In the genomic region with DNA sequence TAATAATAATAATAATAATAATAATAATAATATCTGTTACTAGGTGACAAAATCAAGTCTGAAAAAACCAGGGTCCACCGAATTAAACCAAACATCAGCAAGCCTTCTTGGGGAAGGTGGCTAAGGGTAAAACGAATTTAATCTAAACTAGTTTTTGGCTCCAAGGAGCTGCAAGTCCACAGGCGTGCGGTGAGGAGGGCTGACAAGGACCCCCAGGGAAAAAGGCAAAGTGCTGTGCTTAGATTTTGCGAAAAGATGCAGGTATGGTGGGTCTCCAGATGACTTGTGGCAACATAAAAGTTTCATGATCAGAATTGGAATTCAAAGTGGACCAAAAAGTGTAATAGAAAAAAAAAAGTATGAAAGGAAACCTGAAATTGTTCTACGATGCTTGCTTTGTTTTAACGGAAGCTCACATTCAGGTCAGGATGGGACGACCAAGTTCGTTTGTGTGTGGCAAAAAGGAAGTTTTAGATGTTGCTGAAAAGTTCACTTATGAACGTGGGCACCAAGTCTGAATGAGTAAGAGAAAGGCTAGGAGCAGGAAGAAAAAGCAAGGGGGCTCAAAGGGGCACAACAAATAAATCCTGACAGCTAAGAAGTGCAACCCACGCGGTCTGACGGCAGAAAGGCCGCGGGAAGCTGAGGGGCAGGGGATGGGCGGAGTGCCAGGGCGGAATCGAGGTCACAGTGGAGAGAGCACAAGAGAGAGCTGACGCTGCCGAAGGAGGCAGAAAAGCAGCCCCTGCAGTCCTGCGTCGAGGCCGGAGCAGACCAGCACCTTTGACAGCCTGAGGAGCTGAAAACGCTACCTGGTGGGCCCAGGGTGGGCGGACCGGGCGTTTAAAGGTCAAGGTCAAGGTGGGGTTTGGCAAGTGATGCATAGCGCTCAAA, we compare ENCODE assay signal across 8 cellular contexts. TPM values are rescaled to one million over a fixed set of nuclear protein-coding genes. Genes with fewer than 3 reads are reported as not detected.
DNase-seq lines count a peak whose midpoint lies in the region; ATAC-seq and TF ChIP-seq lines count a peak whose summit lies in the region.

No MANE protein-coding gene starts in this region.

- peaks cover 72% of the 10 kb centered on the region for H3K4me1 Mint-ChIP-seq in chondrocyte (ENCODE audit: low read depth)

- TF ChIP-seq CTCF in chondrocyte (IDR thresholded peaks at IDR 0.05) (no peak), left lung (IDR thresholded peaks at IDR 0.05) (no peak)

- H3K36me3 ChIP-seq in left lung = peaks cover 0 to 34% of the 10 kb centered on the region in 2 donors

- peak overlapping the region; percentile 97 for H3K27ac Mint-ChIP-seq in chondrocyte (ENCODE audit: unreplicated experiment)

- H3K9me3 Mint-ChIP-seq in chondrocyte (ENCODE audit: low read depth) = no peaks in the 10 kb centered on the region

- peaks cover 7% of the 10 kb centered on the region for H3K36me3 Mint-ChIP-seq in chondrocyte (ENCODE audit: low read depth)

- H3K4me1 ChIP-seq in left lung = peaks cover 22 to 76% of the 10 kb centered on the region in 2 donors

- ATAC-seq in left lung (peak; percentile 58), GM19452 (IDR thresholded peaks at IDR 0.05; ENCODE audit: unreplicated experiment) (no peak)

- peak overlapping the region; percentile 56 to 83 for H3K4me3 ChIP-seq in left lung

- DNase-seq in NCI-H524 (lab: John Stamatoyannopoulos, UW) (peak; percentile 12 to 44), NCI-H524 treated with DMSO at 0.1 percent for 48 hours (lab: John Stamatoyannopoulos, UW) (no peak), NCI-H1092 treated with DMSO at 0.1 percent for 48 hours (lab: John Stamatoyannopoulos, UW) (peak; percentile 61), chondrocyte (ENCODE audit: low spot score) (peak; percentile 90), left lung (peak; percentile 86 to 90)
- peak; percentile 53 to 75 for DNase-seq in activated CD4-positive, alpha-beta T cell treated with anti-CD3 and anti-CD28 coated beads for 24 hours (ENCODE audit: low read depth in 2 of 2)
- DNase-seq in stimulated activated CD4-positive, alpha-beta T cell treated with anti-CD3 and anti-CD28 coated beads, Interleukin-2, amount 100 ng/mL, for 24 hours = peak; percentile 80 to 85

- H3K27me3 Mint-ChIP-seq in chondrocyte (ENCODE audit: low read depth) = no peaks in the 10 kb centered on the region

- intact Hi-C loops in left lung (cut with DNase I) = no loop called here

- H3K4me3 Mint-ChIP-seq in chondrocyte (ENCODE audit: unreplicated experiment) = peak overlapping the region; percentile 95

- no peaks in the 10 kb centered on the region for H3K9me3 ChIP-seq in left lung

- H3K27ac ChIP-seq in left lung = peak overlapping the region; percentile 95 to 96

- no peaks in the 10 kb centered on the region for H3K27me3 ChIP-seq in left lung

RNA-seq across cellular contexts. Expression of gene WDR82, which starts 1.1 kb away (rescaled TPM):
- 73.0 to 74.9 TPM (median 74.7 TPM) in 3 replicates for total RNA-seq in chondrocyte
- total RNA-seq in left lung = 10 to 100 TPM; 60.2 to 67.9 TPM

RNA-seq across cellular contexts. Expression of gene GLYCTK, which starts 10.3 kb away (rescaled TPM):
- total RNA-seq in chondrocyte = 4.8 to 9.8 TPM (median 5.0 TPM) in 3 replicates
- total RNA-seq in left lung = 10 to 100 TPM in 1 of 2 donors, 1 to 10 TPM in 1; 8.9 to 13.7 TPM

RNA-seq across cellular contexts. Expression of gene PPM1M, which starts 31.8 kb away (rescaled TPM):
- total RNA-seq in chondrocyte (14.5 to 20.8 TPM (median 20.1 TPM) in 3 replicates), left lung (10 to 100 TPM; 33.1 to 48.3 TPM)

RNA-seq across cellular contexts. Expression of gene TWF2, which starts 38.4 kb away (rescaled TPM):
- total RNA-seq in chondrocyte (58.9 to 65.9 TPM (median 65.2 TPM) in 3 replicates), left lung (10 to 100 TPM; 47.7 to 77.5 TPM)

RNA-seq across cellular contexts. Expression of gene DNAH1, which starts 38.8 kb away (rescaled TPM):
- total RNA-seq in chondrocyte (5.0 to 9.4 TPM (median 5.4 TPM) in 3 replicates), left lung (1 to 10 TPM; 6.5 to 7.7 TPM)
